In genomic region chr11:119316017-119316728, GRCh38 we compare ENCODE assay signal across 8 cellular contexts. TPM values are rescaled to one million over a fixed set of nuclear protein-coding genes. Genes with fewer than 3 reads are reported as not detected.
DNase-seq lines count a peak whose midpoint lies in the region; ATAC-seq and TF ChIP-seq lines count a peak whose summit lies in the region.

No MANE protein-coding gene starts in this region.

- peak overlapping the region; percentile 51 for H3K9ac ChIP-seq in endodermal cell (ENCODE audit: extremely low read depth, low read length, poor library complexity, severe bottlenecking)
- H3K9ac ChIP-seq in mucosa of stomach (ENCODE audit: low read length), result peak overlapping the region; percentile 61

- H3K36me3 ChIP-seq in Panc1 (ENCODE audit: control insufficient read depth, insufficient read depth, low read length) (no peaks in the 10 kb centered on the region), endodermal cell (ENCODE audit: control insufficient read depth, insufficient read depth, low read length) (peaks cover 13% of the 10 kb centered on the region), mucosa of stomach (ENCODE audit: control insufficient read depth, insufficient read depth, low read length) (no peaks in the 10 kb centered on the region), aorta (ENCODE audit: control insufficient read depth in 1 of 2, insufficient read depth in 2 of 2, low read length in 1 of 2) (peaks cover 4 to 8% of the 10 kb centered on the region in 2 donors)

- intact Hi-C loops in Panc1 (cut with micrococcal nuclease; ENCODE audit: unreplicated experiment) (no loop called here), aorta (cut with DNase I) (no loop called here)

- no peak for DNase-seq in T-helper 1 cell
- DNase-seq in Panc1 (ENCODE audit: low read depth, low spot score), result no peak
- DNase-seq in endodermal cell, result peak; percentile 68
- DNase-seq in aorta, result peak; percentile 93 to 97

- H3K27ac ChIP-seq in Panc1 (ENCODE audit: low read length) (peak overlapping the region; percentile 40; the same call in 1 of the 2 replicates), endodermal cell (ENCODE audit: low read depth, low read length) (no peak overlapping the region), aorta (ENCODE audit: low read depth in 1 of 2, low read length in 2 of 2) (peak overlapping the region; percentile 70 to 96)

- in situ Hi-C loops in Panc1 (cut with HindIII; ENCODE audit: low pct_unique_long_range_greater_than_20kb, low sequenced_read_pairs), result no loop called here

- peaks cover 15% of the 10 kb centered on the region for H3K4me1 Mint-ChIP-seq in T-helper 1 cell treated with Interleukin-12 subunit alpha and Interleukin-12 subunit beta and Interleukin-4 antibody, amounts not matched to agents 30 μg/mL and 1 μg/mL, for 36 hours (ENCODE audit: low read depth)
- H3K4me1 Mint-ChIP-seq in endodermal cell, result peaks cover 27% of the 10 kb centered on the region

- 2% methylated on average over 21 to 46 of the region's 46 CpGs for WGBS in endodermal cell (ENCODE audit: insufficient coverage in 1 of 2, insufficient read length in 1 of 2), 2 experiments
- 0 to 1% methylated on average over 41 to 46 of the region's 46 CpGs for WGBS in aorta, 2 donors

- POLR2A ChIA-PET in Panc1 (lab: Charles Lee), result no interaction called here

- no peaks in the 10 kb centered on the region for H3K36me3 Mint-ChIP-seq in T-helper 1 cell treated with Interleukin-12 subunit alpha and Interleukin-12 subunit beta and Interleukin-4 antibody, amounts not matched to agents 30 μg/mL and 1 μg/mL, for 36 hours (ENCODE audit: low read depth)
- H3K36me3 Mint-ChIP-seq in endodermal cell (ENCODE audit: low read depth), result peaks cover 16% of the 10 kb centered on the region

- no peak for TF ChIP-seq CTCF in Panc1 (IDR thresholded peaks at IDR 0.05)
- no peak for TF ChIP-seq CTCF in endodermal cell (conservative IDR thresholded peaks at IDR 0.05)

- H3K27me3 ChIP-seq in Panc1 (ENCODE audit: control insufficient read depth, insufficient read depth, low read length) (no peaks in the 10 kb centered on the region), endodermal cell (ENCODE audit: control insufficient read depth, insufficient read depth, low read length, poor library complexity, severe bottlenecking) (peaks cover 16% of the 10 kb centered on the region), mucosa of stomach (ENCODE audit: control insufficient read depth, insufficient read depth, low read length) (peaks cover 63% of the 10 kb centered on the region), aorta (ENCODE audit: control insufficient read depth in 1 of 2, insufficient read depth in 2 of 2, low read length in 1 of 2) (no peaks in the 10 kb centered on the region)

- H3K4me3 Mint-ChIP-seq in T-helper 1 cell treated with Interleukin-12 subunit alpha and Interleukin-12 subunit beta and Interleukin-4 antibody, amounts not matched to agents 30 μg/mL and 1 μg/mL, for 36 hours, result peak overlapping the region; percentile 63
- peak overlapping the region; percentile 62 for H3K4me3 Mint-ChIP-seq in endodermal cell

- ATAC-seq in Panc1 (no peak), aorta (ENCODE audit: low FRiP score) (peak; percentile 61), GM19463 (IDR thresholded peaks at IDR 0.05; ENCODE audit: unreplicated experiment) (no peak), GM18511 (IDR thresholded peaks at IDR 0.05; ENCODE audit: unreplicated experiment) (no peak)

- H3K27ac Mint-ChIP-seq in T-helper 1 cell treated with Interleukin-12 subunit alpha and Interleukin-12 subunit beta and Interleukin-4 antibody, amounts not matched to agents 30 μg/mL and 1 μg/mL, for 36 hours, result no peak overlapping the region
- no peak overlapping the region for H3K27ac Mint-ChIP-seq in endodermal cell

- peaks cover 48% of the 10 kb centered on the region for H3K4me1 ChIP-seq in Panc1 (ENCODE audit: control insufficient read depth, insufficient read depth, low read length)
- peaks cover 17% of the 10 kb centered on the region for H3K4me1 ChIP-seq in endodermal cell (ENCODE audit: control insufficient read depth, insufficient read depth, low read length)
- peaks cover 41% of the 10 kb centered on the region for H3K4me1 ChIP-seq in mucosa of stomach (ENCODE audit: control insufficient read depth, insufficient read depth, low read length)
- no peaks in the 10 kb centered on the region for H3K4me1 ChIP-seq in aorta (ENCODE audit: control insufficient read depth in 1 of 2, insufficient read depth in 2 of 2, low read length in 2 of 2)

- no TSS peak for BruUV-seq in Panc1 (replicated peaks; lab: Mats Ljungman, UMichigan)

- H3K27me3 Mint-ChIP-seq in T-helper 1 cell treated with Interleukin-12 subunit alpha and Interleukin-12 subunit beta and Interleukin-4 antibody, amounts not matched to agents 30 μg/mL and 1 μg/mL, for 36 hours (ENCODE audit: low read depth), result peaks cover 35% of the 10 kb centered on the region
- peaks cover 23% of the 10 kb centered on the region for H3K27me3 Mint-ChIP-seq in endodermal cell (ENCODE audit: insufficient read depth)

- H3K4me3 ChIP-seq in Panc1 (ENCODE audit: low read depth in 2 of 2, low read length in 2 of 2) (peak overlapping the region; percentile 47 to 62), endodermal cell (ENCODE audit: low read length) (peak overlapping the region; percentile 82), mucosa of stomach (ENCODE audit: low read length) (no peak overlapping the region), aorta (ENCODE audit: low read length in 2 of 2) (peak overlapping the region; percentile 48 to 64)

- H3K9me3 ChIP-seq in Panc1 (ENCODE audit: control insufficient read depth, insufficient read depth, low read depth, low read length) (no peaks in the 10 kb centered on the region), endodermal cell (ENCODE audit: control insufficient read depth, low read length) (no peaks in the 10 kb centered on the region), mucosa of stomach (ENCODE audit: control insufficient read depth, low read length) (no peaks in the 10 kb centered on the region), aorta (ENCODE audit: control insufficient read depth, low read length) (no peaks in the 10 kb centered on the region)

- no peaks in the 10 kb centered on the region for H3K9me3 Mint-ChIP-seq in T-helper 1 cell treated with Interleukin-12 subunit alpha and Interleukin-12 subunit beta and Interleukin-4 antibody, amounts not matched to agents 30 μg/mL and 1 μg/mL, for 36 hours
- H3K9me3 Mint-ChIP-seq in endodermal cell, result no peaks in the 10 kb centered on the region

- CTCF ChIA-PET in Panc1 (lab: Charles Lee), result interaction anchor here (0.6 to 0.7 kb wide), 2 partner anchors 158 to 423 kb away, joined by 3 to 5 read pairs; no protein-coding TSS in a partner anchor

RNA-seq across cellular contexts. Expression of gene MCAM, which starts 0.8 kb away (rescaled TPM):
- total RNA-seq in Panc1 (2021; ENCODE audit: unreplicated experiment) (27.2 TPM), endodermal cell (10 to 100 TPM; 21.9 to 28.3 TPM), aorta (1,000 to 10,000 TPM in 1 of 2 donors, 100 to 1,000 TPM in 1; 525 to 1,386 TPM)
- 27.9 TPM for polyA plus RNA-seq in Panc1 (2012; ENCODE audit: insufficient read length)
- polyA plus RNA-seq in endodermal cell (2013, experiment 1 of 2), result 18.9 TPM
- polyA plus RNA-seq in endodermal cell (2013, experiment 2 of 2), result 19.8 TPM
- 100 to 1,000 TPM; 274 to 486 TPM for polyA plus RNA-seq in aorta

RNA-seq across cellular contexts. Expression of gene RNF26, which starts 18.2 kb away (rescaled TPM):
- total RNA-seq in Panc1 (2021; ENCODE audit: unreplicated experiment) (69.0 TPM), endodermal cell (10 to 100 TPM; 51.8 to 76.3 TPM), aorta (10 to 100 TPM; 16.8 to 17.5 TPM)
- polyA plus RNA-seq in Panc1 (2012; ENCODE audit: insufficient read length), result 58.5 TPM
- polyA plus RNA-seq in endodermal cell (2013, experiment 1 of 2), result 65.6 TPM
- polyA plus RNA-seq in endodermal cell (2013, experiment 2 of 2), result 64.4 TPM
- 10 to 100 TPM in 1 of 2 donors, 1 to 10 TPM in 1; 9.4 to 16.5 TPM for polyA plus RNA-seq in aorta

RNA-seq across cellular contexts. Expression of gene C1QTNF5, which starts 24.5 kb away (rescaled TPM):
- total RNA-seq in Panc1 (2021; ENCODE audit: unreplicated experiment) (not detected), endodermal cell (under 1 TPM; 0.62 to 0.66 TPM), aorta (10 to 100 TPM; 42.4 to 88.2 TPM)
- polyA plus RNA-seq in Panc1 (2012; ENCODE audit: insufficient read length), result not detected
- 5.5 TPM for polyA plus RNA-seq in endodermal cell (2013, experiment 1 of 2)
- 4.8 TPM for polyA plus RNA-seq in endodermal cell (2013, experiment 2 of 2)
- polyA plus RNA-seq in aorta, result 10 to 100 TPM; 19.1 to 22.3 TPM

RNA-seq across cellular contexts. Expression of gene MFRP, which starts 30.3 kb away (rescaled TPM):
- not detected for total RNA-seq in Panc1 (2021; ENCODE audit: unreplicated experiment)
- not detected for polyA plus RNA-seq in Panc1 (2012; ENCODE audit: insufficient read length)
- not detected for total RNA-seq in endodermal cell
- not detected for polyA plus RNA-seq in endodermal cell (2013, experiment 1 of 2)
- polyA plus RNA-seq in endodermal cell (2013, experiment 2 of 2), result not detected
- not detected for total RNA-seq in aorta
- not detected for polyA plus RNA-seq in aorta

Comparison
In these comparisons a context has a peak if more than half of its experiments do, and no peak if none do; other contexts are left out.
1. DNase-seq: peak in endodermal cell (single experiment) and aorta (2 of 2); none in T-helper 1 cell (0 of 5) and Panc1 (single experiment).
2. RNA of gene MCAM, which starts 0.8 kb away (total RNA-seq): 525 to 1,386 TPM in aorta; 21.9 to 28.3 TPM in endodermal cell and 27.2 TPM in Panc1 (single experiment); every median in the first group is over 10 times any median in the second.
3. RNA of gene C1QTNF5, which starts 24.5 kb away (total RNA-seq): 42.4 to 88.2 TPM in aorta; 0.62 to 0.66 TPM in endodermal cell and not detected in Panc1 (single experiment); every median in the first group is over 10 times any median in the second.